In genomic region chrX:150543230-150544155, GRCh38 we compare ENCODE assay signal across 8 cellular contexts. TPM values are rescaled to one million over a fixed set of nuclear protein-coding genes. Genes with fewer than 3 reads are reported as not detected.
DNase-seq lines count a peak whose midpoint lies in the region; ATAC-seq and TF ChIP-seq lines count a peak whose summit lies in the region.
"Had no signal": no experiment of that assay in that cellular context is flagged by ENCODE, and none has a peak within 500 bp of the region (broad histone marks: within the 10 kb centered on the region; RNA-seq: fewer than 3 reads in every experiment).

No MANE protein-coding gene starts in this region.

- CTCF ChIA-PET in HEK293T (lab: Yijun Ruan, JAX) = interaction anchor here (0.6 kb wide), 1 partner anchor 50 kb away, joined by 3 read pairs; no protein-coding TSS in a partner anchor

- no peaks in the 10 kb centered on the region for H3K36me3 ChIP-seq in gastroesophageal sphincter

- H3K27ac ChIP-seq in gastroesophageal sphincter = no peak overlapping the region
- H3K27ac ChIP-seq: HL-60 had no signal

- peak; percentile 35 for DNase-seq in renal cortical epithelial cell (ENCODE audit: low read depth)
- DNase-seq in activated effector memory CD4-positive, alpha-beta T cell treated with anti-CD3 and anti-CD28 coated beads, Interleukin-2, amount 50 U/mL, for 16 hours = no peak
- no peak for DNase-seq in HEK293T (ENCODE audit: extremely low spot score)

- TF ChIP-seq POLR2A in gastroesophageal sphincter (IDR thresholded peaks at IDR 0.05) = no peak

- peaks cover 0 to 22% (median 5%) of the 10 kb centered on the region in 3 donors for H3K4me1 ChIP-seq in gastroesophageal sphincter

- ATAC-seq in GM18907 (IDR thresholded peaks at IDR 0.05; ENCODE audit: unreplicated experiment) (peak; percentile 75), HG02571 (IDR thresholded peaks at IDR 0.05; ENCODE audit: unreplicated experiment) (peak; percentile 41), HG03442 (IDR thresholded peaks at IDR 0.05; ENCODE audit: unreplicated experiment) (peak; percentile 48), gastroesophageal sphincter (no peak)

- H3K4me3 ChIP-seq in gastroesophageal sphincter = no peak overlapping the region

- 70% methylated on average over 3 of the region's 13 CpGs; no CpG with 5 or more reads in 1 of the 2 donors for WGBS in gastroesophageal sphincter (ENCODE audit: low coverage in 1 of 2), 2 donors

- TF ChIP-seq EP300 in gastroesophageal sphincter (IDR thresholded peaks at IDR 0.05) = no peak

- no peaks in the 10 kb centered on the region for H3K27me3 ChIP-seq in gastroesophageal sphincter

- no peaks in the 10 kb centered on the region for H3K9me3 ChIP-seq in gastroesophageal sphincter

- no peak for TF ChIP-seq CTCF in gastroesophageal sphincter (IDR thresholded peaks at IDR 0.05)

- POLR2A ChIA-PET in HEK293T (lab: Yijun Ruan, JAX) = no interaction called here

TF ChIP-seq in HEK293T, 16 proteins besides CTCF, POLR2A, EP300 and RAD21:
- no peak for TF ChIP-seq SUZ12 (IDR thresholded peaks at IDR 0.05)
- TF ChIP-seq SP1 (IDR thresholded peaks at IDR 0.05) = no peak
- no peak for TF ChIP-seq LEF1 (IDR thresholded peaks at IDR 0.05; ENCODE audit: borderline replicate concordance)
- no peak for TF ChIP-seq NFRKB (IDR thresholded peaks at IDR 0.05)
- no peak for TF ChIP-seq ZNF384 (IDR thresholded peaks at IDR 0.05)
- no peak for TF ChIP-seq ELF4 (IDR thresholded peaks at IDR 0.05)
- TF ChIP-seq BHLHE40 (IDR thresholded peaks at IDR 0.05; ENCODE audit: borderline replicate concordance) = no peak
- no peak for TF ChIP-seq TARDBP (IDR thresholded peaks at IDR 0.05)
- no peak for TF ChIP-seq FOXK2 (IDR thresholded peaks at IDR 0.05)
- TF ChIP-seq FOXA1 (IDR thresholded peaks at IDR 0.05) = no peak
- TF ChIP-seq FOXM1 (IDR thresholded peaks at IDR 0.05; ENCODE audit: borderline replicate concordance) = no peak
- no peak for TF ChIP-seq L3MBTL2 (conservative IDR thresholded peaks at IDR 0.05)
- no peak for TF ChIP-seq PKNOX1 (IDR thresholded peaks at IDR 0.05)
- no peak for TF ChIP-seq HDGF (IDR thresholded peaks at IDR 0.05; ENCODE audit: borderline replicate concordance)
- TF ChIP-seq CTBP1 (IDR thresholded peaks at IDR 0.05; ENCODE audit: borderline replicate concordance) = no peak

RNA-seq across cellular contexts. Expression of gene MTM1, which starts 24.9 kb away (rescaled TPM):
- total RNA-seq in renal cortical epithelial cell = 10.8 and 19.2 TPM in 2 replicates
- total RNA-seq in gastroesophageal sphincter = 10 to 100 TPM; 10.5 to 32.7 (median 14.3) TPM
